10 cellular contexts compared by ENCODE assay signal in genomic region chr1:41738475-41738874, GRCh38.
A peak's percentile ranks its signal among the peaks of the same experiment; 100 is the strongest.
DNase-seq lines count a peak whose midpoint lies in the region; ATAC-seq and TF ChIP-seq lines count a peak whose summit lies in the region.
"Had no signal": no experiment of that assay in that cellular context is flagged by ENCODE, and none has a peak within 500 bp of the region (broad histone marks: within the 10 kb centered on the region; RNA-seq: fewer than 3 reads in every experiment).

No MANE protein-coding gene starts in this region.

- POLR2A ChIA-PET in activated B cell treated with CpG ODN at 0.5 μM for 24 hours (lab: Charles Lee), result interaction anchor here (1.0 to 8.0 kb wide), 5 partner anchors 10 to 77 kb away, joined by 3 to 122 read pairs (median 5); no protein-coding TSS in a partner anchor

- H3K9me3 Mint-ChIP-seq in T-helper 1 cell treated with Interleukin-12 subunit alpha and Interleukin-12 subunit beta and Interleukin-4 antibody, amounts not matched to agents 30 μg/mL and 1 μg/mL, for 36 hours, result no peaks in the 10 kb centered on the region
- H3K9me3 Mint-ChIP-seq in activated B cell treated with CpG ODN at 0.5 μM for 24 hours, result no peaks in the 10 kb centered on the region

- H3K27me3 ChIP-seq in spleen (replicated peaks in 1 of 7), result no peaks in the 10 kb centered on the region

- peak overlapping the region; percentile 97 for H3K27ac Mint-ChIP-seq in T-helper 1 cell treated with Interleukin-12 subunit alpha and Interleukin-12 subunit beta and Interleukin-4 antibody, amounts not matched to agents 30 μg/mL and 1 μg/mL, for 36 hours
- H3K27ac Mint-ChIP-seq in activated B cell treated with CpG ODN at 0.5 μM for 24 hours, result peak overlapping the region; percentile 90
- H3K27ac Mint-ChIP-seq: progenitor cell of endocrine pancreas had no signal

- H3K4me1 ChIP-seq in spleen, result peaks cover 28 to 98% (median 62%) of the 10 kb centered on the region in 6 donors

- H3K4me3 ChIP-seq in spleen, result peak overlapping the region in 3 of 8 donors; percentile 12 to 47 (median 15)

- H3K36me3 Mint-ChIP-seq in T-helper 1 cell treated with Interleukin-12 subunit alpha and Interleukin-12 subunit beta and Interleukin-4 antibody, amounts not matched to agents 30 μg/mL and 1 μg/mL, for 36 hours (ENCODE audit: low read depth), result peaks cover 4% of the 10 kb centered on the region
- H3K36me3 Mint-ChIP-seq in activated B cell treated with CpG ODN at 0.5 μM for 24 hours (ENCODE audit: low read depth), result no peaks in the 10 kb centered on the region

- CTCF ChIA-PET in activated B cell treated with CpG ODN at 0.5 μM for 24 hours (lab: Charles Lee), result interaction anchor here (1.8 kb wide), 1 partner anchor 10 kb away, joined by 15 read pairs; no protein-coding TSS in a partner anchor

- no peaks in the 10 kb centered on the region for H3K9me3 ChIP-seq in spleen

- no peak for TF ChIP-seq POLR2A in spleen (IDR thresholded peaks at IDR 0.05)

- peak overlapping the region in 7 of 8 donors; percentile 76 to 92 (median 87) for H3K27ac ChIP-seq in spleen

- no peak for DNase-seq in T-helper 1 cell
- DNase-seq in activated B cell treated with CpG ODN at 0.5 μM for 24 hours, result no peak
- DNase-seq in fibroblast of peridontal ligament (ENCODE audit: extremely low read depth), result peak; percentile 61
- no peak for DNase-seq in spleen
- no peak for DNase-seq in AML-193 (lab: John Stamatoyannopoulos, UW)
- DNase-seq in NCI-H774 (lab: John Stamatoyannopoulos, UW), result no peak
- DNase-seq in SK-N-DZ (ENCODE audit: low spot score), result no peak
- DNase-seq: 8988T had no signal

- H3K36me3 ChIP-seq in spleen, result no peaks in the 10 kb centered on the region

- H3K4me3 Mint-ChIP-seq in T-helper 1 cell treated with Interleukin-12 subunit alpha and Interleukin-12 subunit beta and Interleukin-4 antibody, amounts not matched to agents 30 μg/mL and 1 μg/mL, for 36 hours, result no peak overlapping the region
- H3K4me3 Mint-ChIP-seq in activated B cell treated with CpG ODN at 0.5 μM for 24 hours, result peak overlapping the region; percentile 77

- no peak for ATAC-seq in activated B cell treated with CpG ODN at 0.5 μM for 24 hours (ENCODE audit: low read depth)

- H3K27me3 Mint-ChIP-seq in T-helper 1 cell treated with Interleukin-12 subunit alpha and Interleukin-12 subunit beta and Interleukin-4 antibody, amounts not matched to agents 30 μg/mL and 1 μg/mL, for 36 hours (ENCODE audit: low read depth), result no peaks in the 10 kb centered on the region
- H3K27me3 Mint-ChIP-seq in activated B cell treated with CpG ODN at 0.5 μM for 24 hours, result no peaks in the 10 kb centered on the region

- intact Hi-C loops in activated B cell treated with CpG ODN at 0.5 μM for 24 hours (cut with micrococcal nuclease), result no loop called here
- intact Hi-C loops in spleen (cut with DNase I; ENCODE audit: low total_unique reads), result no loop called here

- WGBS in spleen, 5 donors, result 67 to 90% (median 87%) methylated on average over 2 of the region's 2 CpGs

- no peak for TF ChIP-seq CTCF in activated B cell treated with CpG ODN at 0.5 μM for 24 hours (IDR thresholded peaks at IDR 0.05)
- TF ChIP-seq CTCF in spleen (IDR thresholded peaks at IDR 0.05 in 8 of 11, conservative IDR thresholded peaks at IDR 0.05 in 3 of 11), result no peak

- peaks cover 67% of the 10 kb centered on the region for H3K4me1 Mint-ChIP-seq in T-helper 1 cell treated with Interleukin-12 subunit alpha and Interleukin-12 subunit beta and Interleukin-4 antibody, amounts not matched to agents 30 μg/mL and 1 μg/mL, for 36 hours (ENCODE audit: low read depth)
- peaks cover 79% of the 10 kb centered on the region for H3K4me1 Mint-ChIP-seq in activated B cell treated with CpG ODN at 0.5 μM for 24 hours
